1 cellular context compared by ENCODE assay signal in genomic region chr3:186219211-186219638, GRCh38.
TF ChIP-seq lines count a peak whose summit lies in the region.

No MANE protein-coding gene starts in this region.

TF ChIP-seq in WTC11, 78 proteins besides CTCF, POLR2A, EP300 and RAD21 (continued from another document):
- TF ChIP-seq ATF2 (CRISPR knock-in tag; IDR thresholded peaks at IDR 0.05; ENCODE audit: borderline replicate concordance, low read depth) (no peak), HMGA2 (CRISPR knock-in tag; IDR thresholded peaks at IDR 0.05) (no peak), USF1 (CRISPR knock-in tag; IDR thresholded peaks at IDR 0.05) (no peak), AFF4 (CRISPR knock-in tag; IDR thresholded peaks at IDR 0.05; ENCODE audit: borderline replicate concordance) (no peak), RELA (CRISPR knock-in tag; IDR thresholded peaks at IDR 0.05; ENCODE audit: borderline replicate concordance) (no peak), SOX15 (CRISPR knock-in tag; IDR thresholded peaks at IDR 0.05) (no peak), ZNF532 (CRISPR knock-in tag; IDR thresholded peaks at IDR 0.05; ENCODE audit: borderline replicate concordance) (no peak), MAX (CRISPR knock-in tag; IDR thresholded peaks at IDR 0.05) (no peak)
- TF ChIP-seq, protein P1, sequence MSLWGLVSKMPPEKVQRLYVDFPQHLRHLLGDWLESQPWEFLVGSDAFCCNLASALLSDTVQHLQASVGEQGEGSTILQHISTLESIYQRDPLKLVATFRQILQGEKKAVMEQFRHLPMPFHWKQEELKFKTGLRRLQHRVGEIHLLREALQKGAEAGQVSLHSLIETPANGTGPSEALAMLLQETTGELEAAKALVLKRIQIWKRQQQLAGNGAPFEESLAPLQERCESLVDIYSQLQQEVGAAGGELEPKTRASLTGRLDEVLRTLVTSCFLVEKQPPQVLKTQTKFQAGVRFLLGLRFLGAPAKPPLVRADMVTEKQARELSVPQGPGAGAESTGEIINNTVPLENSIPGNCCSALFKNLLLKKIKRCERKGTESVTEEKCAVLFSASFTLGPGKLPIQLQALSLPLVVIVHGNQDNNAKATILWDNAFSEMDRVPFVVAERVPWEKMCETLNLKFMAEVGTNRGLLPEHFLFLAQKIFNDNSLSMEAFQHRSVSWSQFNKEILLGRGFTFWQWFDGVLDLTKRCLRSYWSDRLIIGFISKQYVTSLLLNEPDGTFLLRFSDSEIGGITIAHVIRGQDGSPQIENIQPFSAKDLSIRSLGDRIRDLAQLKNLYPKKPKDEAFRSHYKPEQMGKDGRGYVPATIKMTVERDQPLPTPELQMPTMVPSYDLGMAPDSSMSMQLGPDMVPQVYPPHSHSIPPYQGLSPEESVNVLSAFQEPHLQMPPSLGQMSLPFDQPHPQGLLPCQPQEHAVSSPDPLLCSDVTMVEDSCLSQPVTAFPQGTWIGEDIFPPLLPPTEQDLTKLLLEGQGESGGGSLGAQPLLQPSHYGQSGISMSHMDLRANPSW (CRISPR knock-in tag; conservative IDR thresholded peaks at IDR 0.05; ENCODE audit: low read depth): no peak
- TF ChIP-seq, protein P2, sequence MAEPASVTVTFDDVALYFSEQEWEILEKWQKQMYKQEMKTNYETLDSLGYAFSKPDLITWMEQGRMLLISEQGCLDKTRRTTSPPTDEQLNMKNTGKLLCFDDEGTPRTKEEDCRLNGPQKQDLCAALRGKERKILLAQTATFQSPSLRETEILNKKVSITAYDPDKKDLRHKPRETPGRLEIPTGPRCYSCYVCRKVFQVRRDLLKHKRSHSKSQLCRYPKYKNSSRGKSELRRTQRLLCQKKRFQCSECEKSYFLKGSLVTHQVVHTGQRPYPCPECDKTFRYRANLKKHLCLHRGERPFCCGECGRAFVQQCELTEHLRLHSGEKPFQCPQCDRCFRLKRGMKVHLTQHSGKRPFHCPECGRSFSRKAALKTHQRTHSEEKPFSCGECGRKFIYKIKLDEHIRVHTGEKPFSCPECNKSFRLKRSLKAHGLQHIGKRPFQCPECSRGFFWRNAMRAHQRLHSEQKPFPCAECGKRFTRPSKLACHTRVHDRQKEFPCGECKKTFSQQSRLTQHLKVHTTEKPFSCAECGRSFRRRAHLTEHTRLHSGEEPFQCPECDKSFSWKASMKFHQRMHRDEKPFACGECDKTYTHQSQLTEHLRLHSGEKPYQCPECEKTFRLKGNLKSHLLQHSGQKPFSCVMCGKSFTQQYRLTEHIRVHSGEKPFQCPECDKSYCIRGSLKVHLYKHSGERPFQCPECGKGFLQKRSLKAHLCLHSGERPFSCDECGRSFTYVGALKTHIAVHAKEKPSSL (CRISPR knock-in tag; conservative IDR thresholded peaks at IDR 0.05): no peak
